8 cellular contexts compared by ENCODE assay signal in the genomic region with DNA sequence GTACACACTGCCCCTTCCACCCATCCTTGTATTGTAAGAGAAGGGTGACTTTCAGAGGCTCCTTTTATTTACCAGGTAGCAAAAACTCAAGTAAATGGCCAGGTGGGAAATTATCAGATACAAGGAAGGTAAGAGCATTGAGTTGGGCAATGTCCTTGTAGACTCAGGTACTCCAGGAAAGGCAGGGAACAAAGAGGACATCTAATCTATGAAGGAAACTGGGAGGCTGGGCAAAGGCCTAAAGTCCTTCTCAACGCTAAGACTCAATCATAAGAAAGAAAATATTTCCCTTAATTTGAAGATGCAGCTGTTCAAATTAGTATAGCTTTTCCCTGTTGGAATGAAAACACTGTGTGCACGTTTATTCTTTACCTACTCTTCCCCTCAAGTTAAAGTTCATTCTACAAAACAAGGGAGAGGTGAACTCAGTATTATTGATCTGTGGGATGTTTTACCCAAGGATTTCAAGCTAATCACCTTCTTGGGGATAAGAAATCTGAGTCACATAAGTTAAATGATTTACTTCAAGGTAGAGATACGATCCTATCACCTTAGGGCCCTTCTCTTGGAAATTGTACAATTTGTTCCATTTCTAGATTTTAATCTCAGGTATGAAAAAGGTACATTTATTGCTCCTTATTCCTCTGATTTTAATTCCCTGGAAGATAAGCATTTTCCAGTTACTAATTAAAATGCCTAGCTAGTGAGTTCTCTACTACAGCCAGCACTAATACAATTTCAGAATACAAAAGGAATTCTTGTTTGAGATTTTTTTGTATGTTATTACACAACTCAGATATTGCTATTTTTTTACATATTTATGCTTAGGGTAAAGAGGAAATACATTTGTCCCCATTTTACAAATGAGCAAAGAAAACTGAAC.
"Had no signal": no experiment of that assay in that cellular context is flagged by ENCODE, and none has a peak within 500 bp of the region (broad histone marks: within the 10 kb centered on the region; RNA-seq: fewer than 3 reads in every experiment).

No MANE protein-coding gene starts in this region.

- H3K9ac ChIP-seq: GM23248 had no signal

- FAIRE-seq: H54, HepG2 had no signal

- H3K9me3 Mint-ChIP-seq: H9, IgD-negative memory B cell had no signal

- H2AFZ ChIP-seq: GM23248 had no signal

- H3K27ac ChIP-seq: GM23248, HL-60 had no signal

- H3K36me3 Mint-ChIP-seq: IgD-negative memory B cell had no signal

- DNase-seq: GM23248, GOT3, H9, HCEC 1CT had no signal

- H3K4me3 Mint-ChIP-seq: H9, IgD-negative memory B cell had no signal

- H3K4me3 ChIP-seq: GM23248 had no signal

- H3K4me1 Mint-ChIP-seq: IgD-negative memory B cell had no signal

- H3K27me3 Mint-ChIP-seq: IgD-negative memory B cell had no signal

- H3K27ac Mint-ChIP-seq: H9, IgD-negative memory B cell had no signal
